ENCODE assay signal across 13 cellular contexts in the genomic region with DNA sequence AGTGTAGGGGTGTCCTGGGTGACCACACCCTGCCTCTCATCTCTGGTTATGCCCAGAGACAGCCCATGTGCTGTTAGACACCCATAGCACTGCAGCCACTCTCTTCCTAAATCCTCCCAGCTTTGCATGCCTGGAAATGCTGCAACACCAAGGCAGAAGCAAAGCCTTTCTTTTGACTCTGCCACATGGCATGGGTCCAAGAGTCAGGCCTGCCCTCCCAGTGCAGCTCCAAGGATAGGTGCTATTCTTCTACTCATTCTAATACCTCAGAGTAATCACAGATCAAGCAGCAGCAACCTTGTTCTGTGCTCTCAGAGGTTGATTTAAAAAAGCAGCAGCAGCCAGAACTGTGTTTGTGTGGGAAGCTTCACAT. TPM values are rescaled to one million over a fixed set of nuclear protein-coding genes. Genes with fewer than 3 reads are reported as not detected.
DNase-seq lines count a peak whose midpoint lies in the region; ATAC-seq and TF ChIP-seq lines count a peak whose summit lies in the region.
"Had no signal": no experiment of that assay in that cellular context is flagged by ENCODE, and none has a peak within 500 bp of the region (broad histone marks: within the 10 kb centered on the region; RNA-seq: fewer than 3 reads in every experiment).

No MANE protein-coding gene starts in this region.

- no peak overlapping the region for H2AFZ ChIP-seq in mesenchymal stem cell (ENCODE audit: low read depth, low read length)

- H2BK12ac ChIP-seq in mesenchymal stem cell (ENCODE audit: low read length in 2 of 2): no peak overlapping the region

- no peak overlapping the region for H4K8ac ChIP-seq in mesenchymal stem cell (ENCODE audit: low read length)

- DNase-seq in GM10248 (ENCODE audit: extremely low spot score) (peak; percentile 6), NCI-H526 treated with DMSO at 0.1 percent for 48 hours (lab: John Stamatoyannopoulos, UW) (peak; percentile 0), epithelial cell of esophagus (ENCODE audit: low read depth) (peak; percentile 55), mesothelial cell of epicardium (ENCODE audit: low spot score in 2 of 2, unreplicated experiment in 2 of 2) (no peak), activated gamma-delta T cell (lab: John Stamatoyannopoulos, UW) (no peak), mesenchymal stem cell (no peak)
- DNase-seq: activated CD4-positive, alpha-beta T cell treated with anti-CD3 and anti-CD28 coated beads, Interleukin-2, amount 50 U/mL, for 1 hour; activated naive CD4-positive, alpha-beta T cell treated with anti-CD3 and anti-CD28 coated beads, Interleukin-2, amount 10 ng/mL, durations not matched to agents 7 days and 5 days; glutamatergic neuron; Kasumi-1 had no signal

- no peaks in the 10 kb centered on the region for H3K27me3 Mint-ChIP-seq in mesothelial cell of epicardium (ENCODE audit: low read depth)

- no peak overlapping the region for H3K14ac ChIP-seq in mesenchymal stem cell (ENCODE audit: low read length in 2 of 2)

- H2AK5ac ChIP-seq in mesenchymal stem cell (ENCODE audit: low read length, severe bottlenecking): no peak overlapping the region

- no peak overlapping the region for H3K4me2 ChIP-seq in mesenchymal stem cell (ENCODE audit: low read length, poor library complexity, severe bottlenecking)

- H4K91ac ChIP-seq in mesenchymal stem cell (ENCODE audit: low read length): no peak overlapping the region

- POLR2A ChIA-PET in GM10248 (lab: Yijun Ruan, JAX): no interaction called here

- no peak overlapping the region for H2BK5ac ChIP-seq in mesenchymal stem cell (ENCODE audit: low read depth, low read length, poor library complexity, severe bottlenecking)

- peak overlapping the region; percentile 47 for H3K27ac Mint-ChIP-seq in mesothelial cell of epicardium
- H3K27ac Mint-ChIP-seq: activated naive CD4-positive, alpha-beta T cell treated with anti-CD3 and anti-CD28 coated beads, Interleukin-2, amount 10 ng/mL, durations not matched to agents 7 days and 5 days had no signal

- H3K27ac ChIP-seq in mesenchymal stem cell (ENCODE audit: low read length, poor library complexity, severe bottlenecking): no peak overlapping the region

- no peak overlapping the region for H3K9ac ChIP-seq in mesenchymal stem cell (ENCODE audit: low read length)

- peak overlapping the region in 1 of 2 experiments; percentile 41 for H3K18ac ChIP-seq in mesenchymal stem cell (ENCODE audit: low read depth in 1 of 2, low read length in 2 of 2)

- H3K4me1 Mint-ChIP-seq in mesothelial cell of epicardium: peaks cover 19% of the 10 kb centered on the region

- H3K27me3 ChIP-seq in mesenchymal stem cell (ENCODE audit: control insufficient read depth in 1 of 2, insufficient read depth in 1 of 2, low read length in 2 of 2): peaks cover 10 to 36% of the 10 kb centered on the region in 2 experiments

- H3K4me1 ChIP-seq in mesenchymal stem cell (ENCODE audit: control insufficient read depth, insufficient read depth, low read depth, low read length): peaks cover 20% of the 10 kb centered on the region

- H3K4me3 Mint-ChIP-seq in mesothelial cell of epicardium: no peak overlapping the region
- H3K4me3 Mint-ChIP-seq: activated naive CD4-positive, alpha-beta T cell treated with anti-CD3 and anti-CD28 coated beads, Interleukin-2, amount 10 ng/mL, durations not matched to agents 7 days and 5 days had no signal

- CTCF ChIA-PET in GM10248 (lab: Yijun Ruan, JAX): no interaction called here

- no peaks in the 10 kb centered on the region for H3K79me1 ChIP-seq in mesenchymal stem cell (replicated peaks; ENCODE audit: low read length, poor library complexity, severe bottlenecking)

- H3K9me3 Mint-ChIP-seq in mesothelial cell of epicardium: no peaks in the 10 kb centered on the region
- H3K9me3 Mint-ChIP-seq: activated naive CD4-positive, alpha-beta T cell treated with anti-CD3 and anti-CD28 coated beads, Interleukin-2, amount 10 ng/mL, durations not matched to agents 7 days and 5 days had no signal

- no peaks in the 10 kb centered on the region for H3K36me3 ChIP-seq in mesenchymal stem cell (ENCODE audit: control insufficient read depth in 1 of 2, insufficient read depth in 2 of 2, low read depth in 1 of 2, low read length in 2 of 2)

- no peak overlapping the region for H2BK15ac ChIP-seq in mesenchymal stem cell (ENCODE audit: low read depth, poor library complexity, severe bottlenecking)

- no peak overlapping the region for H2BK120ac ChIP-seq in mesenchymal stem cell (ENCODE audit: low read depth, low read length)

- H3K23ac ChIP-seq in mesenchymal stem cell (ENCODE audit: low read length in 2 of 2): no peak overlapping the region

- no peaks in the 10 kb centered on the region for H3K9me3 ChIP-seq in mesenchymal stem cell (ENCODE audit: control insufficient read depth, low read length)
- H3K9me3 ChIP-seq: Caco-2 had no signal

- no peak for ATAC-seq in HG03520 (IDR thresholded peaks at IDR 0.05; ENCODE audit: unreplicated experiment)

- no peaks in the 10 kb centered on the region for H3K36me3 Mint-ChIP-seq in mesothelial cell of epicardium
- H3K36me3 Mint-ChIP-seq: activated naive CD4-positive, alpha-beta T cell treated with anti-CD3 and anti-CD28 coated beads, Interleukin-2, amount 10 ng/mL, durations not matched to agents 7 days and 5 days had no signal

- no peak overlapping the region for H3K4ac ChIP-seq in mesenchymal stem cell (ENCODE audit: low read depth in 1 of 2, low read length in 2 of 2)

- no peak for TF ChIP-seq CTCF in GM10248 (IDR thresholded peaks at IDR 0.05; ENCODE audit: control extremely low read depth, extremely low read depth, low read depth, missing control alignments)
- no peak for TF ChIP-seq CTCF in epithelial cell of esophagus (IDR thresholded peaks at IDR 0.05; ENCODE audit: insufficient read depth, low read depth, low read length, missing control alignments)
- no peak for TF ChIP-seq CTCF in mesothelial cell of epicardium (IDR thresholded peaks at IDR 0.05; ENCODE audit: unreplicated experiment)

- H3K4me3 ChIP-seq in epithelial cell of esophagus (ENCODE audit: low read length) (no peak overlapping the region), mesenchymal stem cell (ENCODE audit: insufficient read depth in 1 of 2, low read depth in 1 of 2, low read length in 2 of 2) (no peak overlapping the region)

RNA-seq across cellular contexts. Expression of gene FRMPD2, which starts 23.4 kb away (rescaled TPM):
- total RNA-seq in mesothelial cell of epicardium: 0.18 to 0.43 TPM (median 0.22 TPM) in 3 replicates
- polyA plus RNA-seq in mesenchymal stem cell (2013, experiment 1 of 2): 0.03 TPM
- polyA plus RNA-seq in mesenchymal stem cell (2013, experiment 2 of 2): not detected
- total RNA-seq: Caco-2, subcutaneous adipose tissue had no signal

RNA-seq across cellular contexts. Expression of gene MAPK8, which starts 55.3 kb away (rescaled TPM):
- total RNA-seq in mesothelial cell of epicardium: 62.4 to 66.4 TPM (median 65.0 TPM) in 3 replicates
- 22.6 TPM for polyA plus RNA-seq in mesenchymal stem cell (2013, experiment 1 of 2)
- 24.6 TPM for polyA plus RNA-seq in mesenchymal stem cell (2013, experiment 2 of 2)

Comparison
In these comparisons a context has a peak if more than half of its experiments do, and no peak if none do; other contexts are left out.
1. DNase-seq: peak in GM10248 (single experiment), NCI-H526 treated with DMSO at 0.1 percent for 48 hours (single experiment) and epithelial cell of esophagus (single experiment); none in mesothelial cell of epicardium (0 of 2), activated gamma-delta T cell (single experiment) and mesenchymal stem cell (single experiment).